Comparison of ENCODE assay signal across 26 cellular contexts in genomic region chr18:21363411-21363810, GRCh38.
DNase-seq lines count a peak whose midpoint lies in the region; ATAC-seq and TF ChIP-seq lines count a peak whose summit lies in the region.
"Had no signal": no experiment of that assay in that cellular context is flagged by ENCODE, and none has a peak within 500 bp of the region (broad histone marks: within the 10 kb centered on the region; RNA-seq: fewer than 3 reads in every experiment).

No MANE protein-coding gene starts in this region.

- no peaks in the 10 kb centered on the region for H3K27me3 ChIP-seq in mesenchymal stem cell (ENCODE audit: control insufficient read depth in 1 of 2, insufficient read depth in 1 of 2, low read length in 2 of 2)
- H3K27me3 ChIP-seq: BLaER1 had no signal

- no peak overlapping the region for H2BK12ac ChIP-seq in mesenchymal stem cell (ENCODE audit: low read length in 2 of 2)

- no peaks in the 10 kb centered on the region for H3K4me1 ChIP-seq in mesenchymal stem cell (ENCODE audit: control insufficient read depth, insufficient read depth, low read depth, low read length)
- H3K4me1 ChIP-seq: BLaER1 had no signal

- no peak overlapping the region for H3K18ac ChIP-seq in mesenchymal stem cell (ENCODE audit: low read depth in 1 of 2, low read length in 2 of 2)

- H3K27me3 Mint-ChIP-seq in glutamatergic neuron (ENCODE audit: unreplicated experiment), result no peaks in the 10 kb centered on the region
- peaks cover 7% of the 10 kb centered on the region for H3K27me3 Mint-ChIP-seq in stimulated activated memory B cell treated with anti-CD40 and anti-IgM and Interleukin-4, amounts not matched to agents 10 μg/mL and 1 μg/mL and 100 μg/mL, for 72 hours

- H3K4me1 Mint-ChIP-seq in stimulated activated effector memory CD8-positive, alpha-beta T cell treated with anti-CD3 and anti-CD28 coated beads, Interleukin-12 subunit alpha, Interleukin-12 subunit beta, amount 100 ng/mL, for 72 hours, result no peaks in the 10 kb centered on the region
- H3K4me1 Mint-ChIP-seq in glutamatergic neuron (ENCODE audit: low read depth, unreplicated experiment), result peaks cover 24% of the 10 kb centered on the region
- no peaks in the 10 kb centered on the region for H3K4me1 Mint-ChIP-seq in stimulated activated memory B cell treated with anti-CD40 and anti-IgM and Interleukin-4, amounts not matched to agents 10 μg/mL and 1 μg/mL and 100 μg/mL, for 72 hours

- no peaks in the 10 kb centered on the region for H3K9me3 Mint-ChIP-seq in stimulated activated effector memory CD8-positive, alpha-beta T cell treated with anti-CD3 and anti-CD28 coated beads, Interleukin-12 subunit alpha, Interleukin-12 subunit beta, amount 100 ng/mL, for 72 hours
- H3K9me3 Mint-ChIP-seq in glutamatergic neuron (ENCODE audit: unreplicated experiment), result peaks cover 4% of the 10 kb centered on the region
- no peaks in the 10 kb centered on the region for H3K9me3 Mint-ChIP-seq in stimulated activated memory B cell treated with anti-CD40 and anti-IgM and Interleukin-4, amounts not matched to agents 10 μg/mL and 1 μg/mL and 100 μg/mL, for 72 hours
- H3K9me3 Mint-ChIP-seq: activated T-cell treated with anti-CD3 and anti-CD28 coated beads, Interleukin-2, amount 50 U/mL, for 4 hours had no signal

- no peak for ATAC-seq in stimulated activated effector memory CD8-positive, alpha-beta T cell treated with anti-CD3 and anti-CD28 coated beads, Interleukin-12 subunit alpha, Interleukin-12 subunit beta, amount 100 ng/mL, for 72 hours
- ATAC-seq in stimulated activated memory B cell treated with anti-CD40 and anti-IgM and Interleukin-4, amounts not matched to agents 10 μg/mL and 1 μg/mL and 100 μg/mL, for 72 hours, result no peak
- ATAC-seq: activated T-cell treated with anti-CD3 and anti-CD28 coated beads, Interleukin-2, amount 50 U/mL, for 4 hours; esophagus mucosa; HCT116; left lobe of liver; mucosa of descending colon; Right ventricle myocardium inferior had no signal

- H2AFZ ChIP-seq in mesenchymal stem cell (ENCODE audit: low read depth, low read length), result peak overlapping the region; percentile 14

- H3K14ac ChIP-seq in mesenchymal stem cell (ENCODE audit: low read length in 2 of 2), result no peak overlapping the region

- DNase-seq in NCI-H748 (lab: John Stamatoyannopoulos, UW; ENCODE audit: unreplicated experiment) (peak; percentile 36), NCI-H748 treated with DMSO at 0.1 percent for 48 hours (lab: John Stamatoyannopoulos, UW) (no peak), OCI-M1 (lab: John Stamatoyannopoulos, UW) (peak; percentile 32), mesenchymal stem cell (no peak), SW480 (ENCODE audit: low spot score) (no peak), glutamatergic neuron (no peak)
- DNase-seq in stimulated activated effector memory CD8-positive, alpha-beta T cell treated with anti-CD3 and anti-CD28 coated beads, Interleukin-12 subunit alpha, Interleukin-12 subunit beta, amount 100 ng/mL, for 72 hours (ENCODE audit: low spot score in 2 of 2), result no peak
- DNase-seq: activated CD4-positive, alpha-beta T cell treated with anti-CD3 and anti-CD28 coated beads for 1 hour; activated CD8-positive, alpha-beta memory T cell treated with anti-CD3 and anti-CD28 coated beads for 24 hours; activated naive CD4-positive, alpha-beta T cell treated with anti-CD3 and anti-CD28 coated beads, Interleukin-2, amount 50 U/mL, for 16 hours; activated T-cell treated with anti-CD3 and anti-CD28 coated beads, Interleukin-2, amount 50 U/mL, for 4 hours; Caco-2; effector CD4-positive, alpha-beta T cell; mucosa of descending colon; NCI-H1694 treated with DMSO at 0.1 percent for 48 hours; NCI-H446 treated with DMSO at 0.1 percent for 48 hours; nucleus accumbens; stimulated activated CD8-positive, alpha-beta memory T cell treated with anti-CD3 and anti-CD28 coated beads, Interleukin-4, amount 100 ng/mL, for 48 hours; substantia nigra; SW 1271 had no signal

- no peak overlapping the region for H3K4me2 ChIP-seq in mesenchymal stem cell (ENCODE audit: low read length, poor library complexity, severe bottlenecking)
- H3K4me2 ChIP-seq: BLaER1 had no signal

- H3K4ac ChIP-seq in mesenchymal stem cell (ENCODE audit: low read depth in 1 of 2, low read length in 2 of 2), result no peak overlapping the region

- no peak overlapping the region for H4K91ac ChIP-seq in mesenchymal stem cell (ENCODE audit: low read length)

- 4% methylated on average over 1 of the region's 1 CpG for WGBS in mesenchymal stem cell

- H3K9ac ChIP-seq in mesenchymal stem cell (ENCODE audit: low read length), result peak overlapping the region; percentile 5
- H3K9ac ChIP-seq: BLaER1 had no signal

- no peak overlapping the region for H2AK5ac ChIP-seq in mesenchymal stem cell (ENCODE audit: low read length, severe bottlenecking)

- H3K27ac Mint-ChIP-seq in stimulated activated effector memory CD8-positive, alpha-beta T cell treated with anti-CD3 and anti-CD28 coated beads, Interleukin-12 subunit alpha, Interleukin-12 subunit beta, amount 100 ng/mL, for 72 hours, result no peak overlapping the region
- H3K27ac Mint-ChIP-seq in glutamatergic neuron (ENCODE audit: unreplicated experiment), result no peak overlapping the region
- no peak overlapping the region for H3K27ac Mint-ChIP-seq in stimulated activated memory B cell treated with anti-CD40 and anti-IgM and Interleukin-4, amounts not matched to agents 10 μg/mL and 1 μg/mL and 100 μg/mL, for 72 hours

- H3K36me3 ChIP-seq in mesenchymal stem cell (ENCODE audit: control insufficient read depth in 1 of 2, insufficient read depth in 2 of 2, low read depth in 1 of 2, low read length in 2 of 2), result no peaks in the 10 kb centered on the region
- H3K36me3 ChIP-seq: BLaER1 had no signal

- no peak for TF ChIP-seq CTCF in glutamatergic neuron (IDR thresholded peaks at IDR 0.05; ENCODE audit: partially characterized antibody, unreplicated experiment)

- H3K9me3 ChIP-seq in mesenchymal stem cell (ENCODE audit: control insufficient read depth, low read length), result no peaks in the 10 kb centered on the region
- H3K9me3 ChIP-seq: BLaER1, Caco-2, mucosa of descending colon had no signal

- no peak overlapping the region for H2BK120ac ChIP-seq in mesenchymal stem cell (ENCODE audit: low read depth, low read length)

- H2BK15ac ChIP-seq in mesenchymal stem cell (ENCODE audit: low read depth, poor library complexity, severe bottlenecking), result no peak overlapping the region

- H3K4me3 Mint-ChIP-seq in stimulated activated effector memory CD8-positive, alpha-beta T cell treated with anti-CD3 and anti-CD28 coated beads, Interleukin-12 subunit alpha, Interleukin-12 subunit beta, amount 100 ng/mL, for 72 hours, result no peak overlapping the region
- H3K4me3 Mint-ChIP-seq in glutamatergic neuron (ENCODE audit: unreplicated experiment), result no peak overlapping the region
- no peak overlapping the region for H3K4me3 Mint-ChIP-seq in stimulated activated memory B cell treated with anti-CD40 and anti-IgM and Interleukin-4, amounts not matched to agents 10 μg/mL and 1 μg/mL and 100 μg/mL, for 72 hours
- H3K4me3 Mint-ChIP-seq: activated T-cell treated with anti-CD3 and anti-CD28 coated beads, Interleukin-2, amount 50 U/mL, for 4 hours had no signal

- H4K8ac ChIP-seq in mesenchymal stem cell (ENCODE audit: low read length), result no peak overlapping the region

- no peaks in the 10 kb centered on the region for H3K79me1 ChIP-seq in mesenchymal stem cell (replicated peaks; ENCODE audit: low read length, poor library complexity, severe bottlenecking)

- H3K36me3 Mint-ChIP-seq in stimulated activated effector memory CD8-positive, alpha-beta T cell treated with anti-CD3 and anti-CD28 coated beads, Interleukin-12 subunit alpha, Interleukin-12 subunit beta, amount 100 ng/mL, for 72 hours, result no peaks in the 10 kb centered on the region
- no peaks in the 10 kb centered on the region for H3K36me3 Mint-ChIP-seq in glutamatergic neuron (ENCODE audit: unreplicated experiment)
- H3K36me3 Mint-ChIP-seq in stimulated activated memory B cell treated with anti-CD40 and anti-IgM and Interleukin-4, amounts not matched to agents 10 μg/mL and 1 μg/mL and 100 μg/mL, for 72 hours, result no peaks in the 10 kb centered on the region

- H2BK5ac ChIP-seq in mesenchymal stem cell (ENCODE audit: low read depth, low read length, poor library complexity, severe bottlenecking), result no peak overlapping the region

- no peak overlapping the region for H3K4me3 ChIP-seq in mesenchymal stem cell (ENCODE audit: insufficient read depth in 1 of 2, low read depth in 1 of 2, low read length in 2 of 2)
- H3K4me3 ChIP-seq: BLaER1, mucosa of descending colon had no signal

- no peak overlapping the region for H3K27ac ChIP-seq in mesenchymal stem cell (ENCODE audit: low read length, poor library complexity, severe bottlenecking)
- H3K27ac ChIP-seq: BLaER1 had no signal

- no peak overlapping the region for H3K23ac ChIP-seq in mesenchymal stem cell (ENCODE audit: low read length in 2 of 2)

Comparison
In these comparisons a context has a peak if more than half of its experiments do, and no peak if none do; other contexts are left out.
1. DNase-seq: peak in NCI-H748 (single experiment) and OCI-M1 (single experiment); none in NCI-H748 treated with DMSO at 0.1 percent for 48 hours (single experiment), mesenchymal stem cell (single experiment), SW480 (single experiment), stimulated activated effector memory CD8-positive, alpha-beta T cell treated with anti-CD3 and anti-CD28 coated beads, Interleukin-12 subunit alpha, Interleukin-12 subunit beta, amount 100 ng/mL, for 72 hours (0 of 2) and glutamatergic neuron (single experiment).